12 cellular contexts compared by ENCODE assay signal in genomic region chr1:154312229-154313065, GRCh38. TPM values are rescaled to one million over a fixed set of nuclear protein-coding genes. Genes with fewer than 3 reads are reported as not detected.
"Had no signal": no experiment of that assay in that cellular context is flagged by ENCODE, and none has a peak within 500 bp of the region (broad histone marks: within the 10 kb centered on the region; RNA-seq: fewer than 3 reads in every experiment).

No MANE protein-coding gene starts in this region.

RNA-seq across cellular contexts. Expression of gene AQP10, which starts 8.4 kb away (rescaled TPM):
- total RNA-seq: activated CD4-positive, alpha-beta memory T cell treated with anti-CD3 and anti-CD28 coated beads, Interleukin-2, amount 10 ng/mL, durations not matched to agents 7 days and 5 days; activated CD4-positive, alpha-beta T cell treated with anti-CD3 and anti-CD28 coated beads for 36 hours; activated CD4-positive, alpha-beta T cell treated with anti-CD3 and anti-CD28 coated beads, Interleukin-2, amount 10 ng/mL, durations not matched to agents 7 days and 5 days; activated CD8-positive, alpha-beta memory T cell treated with anti-CD3 and anti-CD28 coated beads, Interleukin-2, amount 10 ng/mL, durations not matched to agents 7 days and 5 days; activated CD8-positive, alpha-beta T cell treated with anti-CD3 and anti-CD28 coated beads, Interleukin-2, amount 10 ng/mL, durations not matched to agents 7 days and 5 days; activated naive CD4-positive, alpha-beta T cell treated with anti-CD3 and anti-CD28 coated beads, Interleukin-2, amount 50 U/mL, for 72 hours; activated naive CD8-positive, alpha-beta T cell treated with anti-CD3 and anti-CD28 coated beads for 36 hours; activated T-helper 2 cell treated with anti-CD3 and anti-CD28 coated beads, Interferon-gamma antibody, Interleukin-2, Interleukin-4, amounts not matched to agents 10 μg/mL and 5 μg/mL and 100 μg/mL, durations not matched to agents 14 hours and 24 hours and 36 hours; adrenal gland; astrocyte; chondrocyte; WTC11 had no signal
- polyA plus RNA-seq: adrenal gland had no signal
